In genomic region chr1:15063346-15063745, GRCh38 we compare ENCODE assay signal across 40 cellular contexts.
"Had no signal": no experiment of that assay in that cellular context is flagged by ENCODE, and none has a peak within 500 bp of the region (broad histone marks: within the 10 kb centered on the region; RNA-seq: fewer than 3 reads in every experiment).

No MANE protein-coding gene starts in this region.

- H3K27me3 ChIP-seq: adrenal gland, ascending aorta, body of pancreas, brain microvascular endothelial cell, breast epithelium, cardiac muscle cell had no signal

- DNase-seq: activated effector memory CD4-positive, alpha-beta T cell treated with anti-CD3 and anti-CD28 coated beads, Interleukin-2, amount 50 U/mL, for 16 hours; activated effector memory CD4-positive, alpha-beta T cell treated with Interleukin-2 at 50 U/mL for 16 hours; activated gamma-delta T cell; activated gamma-delta T cell treated with Interleukin-2 at 50 U/mL for 16 hours; activated naive CD4-positive, alpha-beta T cell; activated naive CD4-positive, alpha-beta T cell treated with anti-CD3 and anti-CD28 coated beads for 36 hours; activated naive CD4-positive, alpha-beta T cell treated with anti-CD3 and anti-CD28 coated beads, Interleukin-2, amount 10 ng/mL, durations not matched to agents 7 days and 5 days; activated naive CD4-positive, alpha-beta T cell treated with anti-CD3 and anti-CD28 coated beads, Interleukin-2, amount 50 U/mL, for 16 hours; activated naive CD4-positive, alpha-beta T cell treated with Interleukin-2 at 50 U/mL for 16 hours; activated naive CD8-positive, alpha-beta T cell treated with anti-CD3 and anti-CD28 coated beads for 36 hours; activated naive CD8-positive, alpha-beta T cell treated with anti-CD3 and anti-CD28 coated beads, Interleukin-2, amount 10 ng/mL, durations not matched to agents 7 days and 5 days; activated naive CD8-positive, alpha-beta T cell treated with anti-CD3 and anti-CD28 coated beads, Interleukin-2, amount 50 U/mL, for 24 hours; activated T-cell treated with anti-CD3 and anti-CD28 coated beads for 4 hours; activated T-cell treated with anti-CD3 and anti-CD28 coated beads, Interleukin-2, amount 50 U/mL, for 1 hour; activated T-cell treated with anti-CD3 and anti-CD28 coated beads, Interleukin-2, amount 50 U/mL, for 24 hours; activated T-cell treated with anti-CD3 and anti-CD28 coated beads, Interleukin-2, amount 50 U/mL, for 4 hours; activated T-cell treated with anti-CD3 and anti-CD28 coated beads, Interleukin-2, amount 50 U/mL, for 48 hours; activated T-cell treated with anti-CD3 and anti-CD28 coated beads, Interleukin-2, amount 50 U/mL, for 72 hours; adrenal gland; amniotic stem cell; amygdala; anterior cingulate cortex; aorta; body of pancreas; brain microvascular endothelial cell; central memory CD4-positive, alpha-beta T cell; cerebellar nuclear complex had no signal

- H3K9me3 ChIP-seq: adrenal gland, ascending aorta, body of pancreas had no signal

- H3K27ac ChIP-seq: adrenal gland, ascending aorta, body of pancreas, brain microvascular endothelial cell, breast epithelium, cardiac muscle cell had no signal

- H3K4me3 ChIP-seq: adrenal gland, ascending aorta, body of pancreas, breast epithelium, cardiac muscle cell had no signal

- FAIRE-seq: astrocyte, bronchial epithelial cell had no signal

- H3K9me3 Mint-ChIP-seq: activated naive CD4-positive, alpha-beta T cell treated with anti-CD3 and anti-CD28 coated beads for 36 hours; activated naive CD4-positive, alpha-beta T cell treated with anti-CD3 and anti-CD28 coated beads, Interleukin-2, amount 50 U/mL, for 24 hours; activated naive CD8-positive, alpha-beta T cell treated with anti-CD3 and anti-CD28 coated beads, Interleukin-2, amount 50 U/mL, for 24 hours; activated T-helper 2 cell treated with anti-CD3 and anti-CD28 coated beads, Interferon-gamma antibody, Interleukin-2, Interleukin-4, amounts not matched to agents 10 μg/mL and 5 μg/mL and 100 μg/mL, durations not matched to agents 14 hours and 24 hours and 36 hours; central memory CD8-positive, alpha-beta T cell had no signal

- H3K27me3 Mint-ChIP-seq: activated naive CD4-positive, alpha-beta T cell treated with anti-CD3 and anti-CD28 coated beads, Interleukin-2, amount 10 ng/mL, durations not matched to agents 7 days and 5 days; activated naive CD4-positive, alpha-beta T cell treated with anti-CD3 and anti-CD28 coated beads, Interleukin-2, amount 50 U/mL, for 24 hours; activated naive CD8-positive, alpha-beta T cell; activated naive CD8-positive, alpha-beta T cell treated with anti-CD3 and anti-CD28 coated beads for 36 hours; activated naive CD8-positive, alpha-beta T cell treated with anti-CD3 and anti-CD28 coated beads, Interleukin-2, amount 10 ng/mL, durations not matched to agents 7 days and 5 days; activated naive CD8-positive, alpha-beta T cell treated with anti-CD3 and anti-CD28 coated beads, Interleukin-2, amount 50 U/mL, for 24 hours; activated T-cell treated with anti-CD3 and anti-CD28 coated beads, Interleukin-2, amount 50 U/mL, for 24 hours; activated T-helper 17 cell treated with anti-CD3 and anti-CD28 coated beads, Interleukin-2, amount 50 U/mL, for 72 hours; brain had no signal

- H3K4me1 Mint-ChIP-seq: activated naive CD4-positive, alpha-beta T cell treated with anti-CD3 and anti-CD28 coated beads, Interleukin-2, amount 10 ng/mL, durations not matched to agents 7 days and 5 days; activated naive CD4-positive, alpha-beta T cell treated with anti-CD3 and anti-CD28 coated beads, Interleukin-2, amount 50 U/mL, for 24 hours; activated T-helper 17 cell treated with anti-CD3 and anti-CD28 coated beads, Interleukin-2, amount 50 U/mL, for 72 hours; brain had no signal

- H3K36me3 Mint-ChIP-seq: activated naive CD4-positive, alpha-beta T cell treated with anti-CD3 and anti-CD28 coated beads, Interleukin-2, amount 10 ng/mL, durations not matched to agents 7 days and 5 days; activated naive CD4-positive, alpha-beta T cell treated with anti-CD3 and anti-CD28 coated beads, Interleukin-2, amount 50 U/mL, for 24 hours; activated naive CD8-positive, alpha-beta T cell; activated naive CD8-positive, alpha-beta T cell treated with anti-CD3 and anti-CD28 coated beads, Interleukin-2, amount 10 ng/mL, durations not matched to agents 7 days and 5 days had no signal

- H3K36me3 ChIP-seq: brain microvascular endothelial cell, breast epithelium had no signal

- H3K4me1 ChIP-seq: adrenal gland, body of pancreas, breast epithelium had no signal

- H3K4me3 Mint-ChIP-seq: activated naive CD4-positive, alpha-beta T cell treated with anti-CD3 and anti-CD28 coated beads for 36 hours; activated naive CD4-positive, alpha-beta T cell treated with anti-CD3 and anti-CD28 coated beads, Interleukin-2, amount 10 ng/mL, durations not matched to agents 7 days and 5 days; activated naive CD4-positive, alpha-beta T cell treated with anti-CD3 and anti-CD28 coated beads, Interleukin-2, amount 50 U/mL, for 24 hours; activated naive CD8-positive, alpha-beta T cell; activated naive CD8-positive, alpha-beta T cell treated with anti-CD3 and anti-CD28 coated beads for 36 hours; activated naive CD8-positive, alpha-beta T cell treated with anti-CD3 and anti-CD28 coated beads, Interleukin-2, amount 10 ng/mL, durations not matched to agents 7 days and 5 days; activated naive CD8-positive, alpha-beta T cell treated with anti-CD3 and anti-CD28 coated beads, Interleukin-2, amount 50 U/mL, for 24 hours; activated T-cell treated with anti-CD3 and anti-CD28 coated beads, Interleukin-2, amount 50 U/mL, for 24 hours; activated T-cell treated with anti-CD3 and anti-CD28 coated beads, Interleukin-2, amount 50 U/mL, for 4 hours; activated T-cell treated with anti-CD3 and anti-CD28 coated beads, Interleukin-2, amount 50 U/mL, for 72 hours; activated T-helper 1 cell treated with anti-CD3 and anti-CD28 coated beads, Interleukin-12 subunit alpha, Interleukin-12 subunit beta, Interleukin-2, Interleukin-4 antibody, amounts not matched to agents 30 ng/mL and 10 ng/mL and 1 ng/mL, durations not matched to agents 14 hours and 24 hours and 36 hours; activated T-helper 17 cell treated with anti-CD3 and anti-CD28 coated beads, Interleukin-2, amount 50 U/mL, for 72 hours; brain; central memory CD8-positive, alpha-beta T cell had no signal

- H3K27ac Mint-ChIP-seq: activated naive CD4-positive, alpha-beta T cell treated with anti-CD3 and anti-CD28 coated beads for 36 hours; activated naive CD4-positive, alpha-beta T cell treated with anti-CD3 and anti-CD28 coated beads, Interleukin-2, amount 10 ng/mL, durations not matched to agents 7 days and 5 days; activated naive CD4-positive, alpha-beta T cell treated with anti-CD3 and anti-CD28 coated beads, Interleukin-2, amount 50 U/mL, for 24 hours; activated naive CD4-positive, alpha-beta T cell treated with anti-CD3 and anti-CD28 coated beads, Interleukin-2, amount 50 U/mL, for 72 hours; activated naive CD8-positive, alpha-beta T cell; activated naive CD8-positive, alpha-beta T cell treated with anti-CD3 and anti-CD28 coated beads for 36 hours; activated naive CD8-positive, alpha-beta T cell treated with anti-CD3 and anti-CD28 coated beads, Interleukin-2, amount 10 ng/mL, durations not matched to agents 7 days and 5 days; activated naive CD8-positive, alpha-beta T cell treated with anti-CD3 and anti-CD28 coated beads, Interleukin-2, amount 50 U/mL, for 24 hours; activated T-cell treated with anti-CD3 and anti-CD28 coated beads, Interleukin-2, amount 50 U/mL, for 24 hours; activated T-cell treated with anti-CD3 and anti-CD28 coated beads, Interleukin-2, amount 50 U/mL, for 72 hours; activated T-helper 1 cell treated with anti-CD3 and anti-CD28 coated beads, Interleukin-12 subunit alpha, Interleukin-12 subunit beta, Interleukin-2, Interleukin-4 antibody, amounts not matched to agents 30 ng/mL and 10 ng/mL and 1 ng/mL, durations not matched to agents 14 hours and 24 hours and 36 hours; activated T-helper 17 cell treated with anti-CD3 and anti-CD28 coated beads, Interleukin-2, amount 50 U/mL, for 72 hours; activated T-helper 2 cell treated with anti-CD3 and anti-CD28 coated beads, Interferon-gamma antibody, Interleukin-2, Interleukin-4, amounts not matched to agents 10 μg/mL and 5 μg/mL and 100 μg/mL, durations not matched to agents 14 hours and 24 hours and 36 hours had no signal
